ENCODE assay signal across 1 cellular context in genomic region chr17:28904800-28905199, GRCh38.
TF ChIP-seq lines count a peak whose summit lies in the region.

No MANE protein-coding gene starts in this region.

TF ChIP-seq in WTC11, 78 proteins besides CTCF, POLR2A, EP300 and RAD21 (continued from another document):
- TF ChIP-seq AR (CRISPR knock-in tag; IDR thresholded peaks at IDR 0.05) (no peak), SMAD3 (CRISPR knock-in tag; IDR thresholded peaks at IDR 0.05; ENCODE audit: borderline replicate concordance) (no peak), ATF6 (CRISPR knock-in tag; IDR thresholded peaks at IDR 0.05) (no peak), NFATC4 (CRISPR knock-in tag; IDR thresholded peaks at IDR 0.05) (no peak), NR2C2 (CRISPR knock-in tag; IDR thresholded peaks at IDR 0.05) (no peak), FOXK1 (CRISPR knock-in tag; IDR thresholded peaks at IDR 0.05) (no peak)
